In the genomic region with DNA sequence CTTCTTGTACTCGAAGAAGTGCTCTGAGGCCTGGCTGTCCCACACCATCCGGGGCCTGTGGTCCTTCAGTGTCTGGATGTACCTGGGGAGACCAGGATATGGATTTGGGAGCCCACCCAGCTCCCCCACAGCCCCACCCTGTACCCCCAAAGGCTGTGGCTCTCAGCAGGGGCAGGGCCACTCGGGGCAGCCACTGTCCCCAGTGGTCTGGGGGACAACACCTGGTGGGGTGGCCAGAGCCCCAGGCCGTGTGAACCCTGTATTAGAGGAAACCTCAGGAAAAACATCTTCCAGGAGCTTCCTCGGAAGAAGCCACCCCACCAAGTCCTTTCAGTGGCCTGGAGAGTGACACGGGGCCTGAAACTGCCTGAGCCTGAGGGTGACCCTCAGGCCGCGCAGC, we compare ENCODE assay signal across 1 cellular context.
TF ChIP-seq lines count a peak whose summit lies in the region.

No MANE protein-coding gene starts in this region.

TF ChIP-seq in HepG2, 621 proteins besides CTCF, POLR2A, EP300 and RAD21:
- no peak for TF ChIP-seq SNRNP70 (IDR thresholded peaks at IDR 0.05; ENCODE audit: low read depth, low read length)
- TF ChIP-seq ZNF251 (CRISPR knock-in tag; IDR thresholded peaks at IDR 0.05), result no peak
- TF ChIP-seq POLR2G (IDR thresholded peaks at IDR 0.05; ENCODE audit: low read depth, low read length), result no peak
- TF ChIP-seq BORCS8-MEF2B (CRISPR knock-in tag; IDR thresholded peaks at IDR 0.05), result no peak
- TF ChIP-seq ZNF256 (CRISPR knock-in tag; conservative IDR thresholded peaks at IDR 0.05), result no peak
- TF ChIP-seq ZNF737 (CRISPR knock-in tag; IDR thresholded peaks at IDR 0.05; ENCODE audit: borderline replicate concordance), result no peak
- peak; percentile 51 for TF ChIP-seq AGO2 (optimal IDR thresholded peaks at IDR 0.05; ENCODE audit: low read depth, low read length)
